ENCODE assay signal across 8 cellular contexts in genomic region chr22:36419177-36419911, GRCh38.
DNase-seq lines count a peak whose midpoint lies in the region; ATAC-seq lines count a peak whose summit lies in the region.

No MANE protein-coding gene starts in this region.

- no peaks in the 10 kb centered on the region for H3K27me3 Mint-ChIP-seq in activated naive CD8-positive, alpha-beta T cell
- no peaks in the 10 kb centered on the region for H3K27me3 Mint-ChIP-seq in stimulated activated memory B cell treated with anti-CD40 and anti-IgM and Interleukin-4, amounts not matched to agents 10 μg/mL and 1 μg/mL and 100 μg/mL, for 72 hours

- ATAC-seq in stimulated activated memory B cell treated with anti-CD40 and anti-IgM and Interleukin-4, amounts not matched to agents 10 μg/mL and 1 μg/mL and 100 μg/mL, for 72 hours = peak; percentile 58

- in situ Hi-C loops in HAP-1 (cut with MboI; ENCODE audit: low sequenced_read_pairs) = no loop called here

- H3K27ac Mint-ChIP-seq in activated naive CD8-positive, alpha-beta T cell = no peak overlapping the region
- peak overlapping the region; percentile 59 for H3K27ac Mint-ChIP-seq in stimulated activated memory B cell treated with anti-CD40 and anti-IgM and Interleukin-4, amounts not matched to agents 10 μg/mL and 1 μg/mL and 100 μg/mL, for 72 hours

- no peak overlapping the region for H3K4me3 ChIP-seq in HAP-1

- H3K4me3 Mint-ChIP-seq in activated naive CD8-positive, alpha-beta T cell = peak overlapping the region; percentile 48
- peak overlapping the region; percentile 46 for H3K4me3 Mint-ChIP-seq in stimulated activated memory B cell treated with anti-CD40 and anti-IgM and Interleukin-4, amounts not matched to agents 10 μg/mL and 1 μg/mL and 100 μg/mL, for 72 hours

- DNase-seq in AG08395 (ENCODE audit: low spot score) (peak; percentile 35), HAP-1 (ENCODE audit: low spot score in 2 of 2) (peak; percentile 52 to 56), inferior parietal cortex (ENCODE audit: extremely low spot score) (peak; percentile 29), SW 1271 (lab: John Stamatoyannopoulos, UW) (no peak), SHP77 (lab: John Stamatoyannopoulos, UW) (no peak), SKM-1 treated with dmso at 0.1 percent for 144 hours (lab: John Stamatoyannopoulos, UW; ENCODE audit: unreplicated experiment) (no peak)

- H3K9me3 ChIP-seq in HAP-1 = no peaks in the 10 kb centered on the region

- H3K4me1 Mint-ChIP-seq in activated naive CD8-positive, alpha-beta T cell (ENCODE audit: low read depth) = peaks cover 13% of the 10 kb centered on the region
- H3K4me1 Mint-ChIP-seq in stimulated activated memory B cell treated with anti-CD40 and anti-IgM and Interleukin-4, amounts not matched to agents 10 μg/mL and 1 μg/mL and 100 μg/mL, for 72 hours = peaks cover 43% of the 10 kb centered on the region

- H3K36me3 ChIP-seq in HAP-1 (replicated peaks) = no peaks in the 10 kb centered on the region

- peaks cover 9% of the 10 kb centered on the region for H3K4me1 ChIP-seq in HAP-1

- H3K27me3 ChIP-seq in HAP-1 (ENCODE audit: low read depth) = no peaks in the 10 kb centered on the region

- H3K36me3 Mint-ChIP-seq in activated naive CD8-positive, alpha-beta T cell = no peaks in the 10 kb centered on the region
- H3K36me3 Mint-ChIP-seq in stimulated activated memory B cell treated with anti-CD40 and anti-IgM and Interleukin-4, amounts not matched to agents 10 μg/mL and 1 μg/mL and 100 μg/mL, for 72 hours = no peaks in the 10 kb centered on the region

- H3K9me3 Mint-ChIP-seq in activated naive CD8-positive, alpha-beta T cell (ENCODE audit: low read depth) = no peaks in the 10 kb centered on the region
- H3K9me3 Mint-ChIP-seq in stimulated activated memory B cell treated with anti-CD40 and anti-IgM and Interleukin-4, amounts not matched to agents 10 μg/mL and 1 μg/mL and 100 μg/mL, for 72 hours = no peaks in the 10 kb centered on the region

Comparison
In these comparisons a context has a peak if more than half of its experiments do, and no peak if none do; other contexts are left out.
1. DNase-seq: peak in AG08395 (single experiment), HAP-1 (2 of 2) and inferior parietal cortex (single experiment); none in SW 1271 (0 of 2), SHP77 (0 of 2) and SKM-1 treated with dmso at 0.1 percent for 144 hours (single experiment).